16 cellular contexts compared by ENCODE assay signal in genomic region chr2:157312866-157313486, GRCh38. TPM values are rescaled to one million over a fixed set of nuclear protein-coding genes. Genes with fewer than 3 reads are reported as not detected.
DNase-seq lines count a peak whose midpoint lies in the region; ATAC-seq and TF ChIP-seq lines count a peak whose summit lies in the region.
"Had no signal": no experiment of that assay in that cellular context is flagged by ENCODE, and none has a peak within 500 bp of the region (broad histone marks: within the 10 kb centered on the region; RNA-seq: fewer than 3 reads in every experiment).

No MANE protein-coding gene starts in this region.

- H3K4me1 ChIP-seq in GM23248 (ENCODE audit: insufficient read depth) (peaks cover 38% of the 10 kb centered on the region), osteoblast (ENCODE audit: insufficient read depth, low read length) (peaks cover 22% of the 10 kb centered on the region), BE2C (no peaks in the 10 kb centered on the region)
- H3K4me1 ChIP-seq: tibial artery had no signal

- H3K27me3 Mint-ChIP-seq in activated T-cell treated with anti-CD3 and anti-CD28 coated beads, Interleukin-2, amount 50 U/mL, for 72 hours (ENCODE audit: low read depth) = no peaks in the 10 kb centered on the region
- no peaks in the 10 kb centered on the region for H3K27me3 Mint-ChIP-seq in progenitor cell of endocrine pancreas

- H3K27ac ChIP-seq in GM23248 (peak overlapping the region; percentile 58), osteoblast (ENCODE audit: low read depth, low read length) (peak overlapping the region; percentile 79)
- H3K27ac ChIP-seq: tibial artery had no signal

- in situ Hi-C loops in GM23248 (cut with MboI) = no loop called here

- DNase-seq in activated T-cell treated with anti-CD3 and anti-CD28 coated beads, Interleukin-2, amount 50 U/mL, for 72 hours = no peak
- no peak for DNase-seq in activated T-cell treated with anti-CD3 and anti-CD28 coated beads, Interleukin-2, amount 50 U/mL, for 1 hour
- peak; percentile 62 for DNase-seq in GM23248
- DNase-seq in osteoblast (ENCODE audit: insufficient read length, low spot score, missing footprints) = no peak
- DNase-seq in progenitor cell of endocrine pancreas (ENCODE audit: low spot score, unreplicated experiment) = no peak
- no peak for DNase-seq in BE2C
- no peak for DNase-seq in MG63
- DNase-seq: endodermal cell, HFFc6, NCI-H146, T-helper 17 cell, tibial artery had no signal

- no peak overlapping the region for H3K27ac Mint-ChIP-seq in activated T-cell treated with anti-CD3 and anti-CD28 coated beads, Interleukin-2, amount 50 U/mL, for 72 hours
- H3K27ac Mint-ChIP-seq in progenitor cell of endocrine pancreas = no peak overlapping the region
- H3K27ac Mint-ChIP-seq: endodermal cell, HFFc6, T-helper 17 cell had no signal

- H3K9me3 ChIP-seq in GM23248 (ENCODE audit: low read depth) (no peaks in the 10 kb centered on the region), osteoblast (ENCODE audit: low read depth, low read length) (no peaks in the 10 kb centered on the region), BE2C (no peaks in the 10 kb centered on the region), MG63 (no peaks in the 10 kb centered on the region; the same call in 1 of the 2 replicates)
- H3K9me3 ChIP-seq: tibial artery had no signal

- H3K27me3 ChIP-seq in GM23248 (replicated peaks; ENCODE audit: insufficient read depth) (no peaks in the 10 kb centered on the region), osteoblast (ENCODE audit: insufficient read depth, low read length) (no peaks in the 10 kb centered on the region), BE2C (no peaks in the 10 kb centered on the region), MG63 (no peaks in the 10 kb centered on the region)
- H3K27me3 ChIP-seq: tibial artery had no signal

- TF ChIP-seq CTCF in osteoblast (IDR thresholded peaks at IDR 0.05; ENCODE audit: extremely low read depth, low read depth, low read length) (no peak), progenitor cell of endocrine pancreas (IDR thresholded peaks at IDR 0.05; ENCODE audit: unreplicated experiment) (no peak), BE2C (IDR thresholded peaks at IDR 0.05; ENCODE audit: low read depth, low read length) (no peak)

- H3K4me3 Mint-ChIP-seq in activated T-cell treated with anti-CD3 and anti-CD28 coated beads, Interleukin-2, amount 50 U/mL, for 72 hours = peak overlapping the region; percentile 19 to 27
- H3K4me3 Mint-ChIP-seq in progenitor cell of endocrine pancreas (ENCODE audit: low read depth) = no peak overlapping the region
- H3K4me3 Mint-ChIP-seq: endodermal cell, HFFc6, T-helper 17 cell had no signal

- H3K9ac ChIP-seq in GM23248 = no peak overlapping the region

- 0 out of 2 replicates have a peak overlapping the region, but pooled peaks have one; percentile 4 for H2AFZ ChIP-seq in GM23248
- no peak overlapping the region for H2AFZ ChIP-seq in osteoblast (ENCODE audit: low read length)

- H3F3A ChIP-seq in GM23248 (ENCODE audit: insufficient read depth) = peaks cover 26% of the 10 kb centered on the region

- peaks cover 60% of the 10 kb centered on the region for H3K4me1 Mint-ChIP-seq in activated T-cell treated with anti-CD3 and anti-CD28 coated beads, Interleukin-2, amount 50 U/mL, for 72 hours (ENCODE audit: low read depth)
- H3K4me1 Mint-ChIP-seq in progenitor cell of endocrine pancreas (ENCODE audit: low read depth) = no peaks in the 10 kb centered on the region

- peak overlapping the region; percentile 25 for H3K4me2 ChIP-seq in GM23248 (ENCODE audit: unreplicated experiment)
- H3K4me2 ChIP-seq in osteoblast (ENCODE audit: insufficient read depth, low read length) = peak overlapping the region; percentile 73

- 7% methylated on average over 1 of the region's 1 CpG for WGBS in GM23248 (ENCODE audit: low coverage in 1 of 2, low lambda C conversion rate in 2 of 2, missing lambda C conversion rate in 2 of 2), 2 experiments

- no peaks in the 10 kb centered on the region for H3K36me3 Mint-ChIP-seq in activated T-cell treated with anti-CD3 and anti-CD28 coated beads, Interleukin-2, amount 50 U/mL, for 72 hours (ENCODE audit: insufficient read depth in 2 of 2)
- H3K36me3 Mint-ChIP-seq in progenitor cell of endocrine pancreas (ENCODE audit: insufficient read depth) = no peaks in the 10 kb centered on the region

- H3K9me3 Mint-ChIP-seq in activated T-cell treated with anti-CD3 and anti-CD28 coated beads, Interleukin-2, amount 50 U/mL, for 72 hours = no peaks in the 10 kb centered on the region
- H3K9me3 Mint-ChIP-seq in progenitor cell of endocrine pancreas (ENCODE audit: low read depth) = no peaks in the 10 kb centered on the region
- H3K9me3 Mint-ChIP-seq: endodermal cell, HFFc6 had no signal

- H4K20me1 ChIP-seq in GM23248 (ENCODE audit: insufficient read depth) (no peaks in the 10 kb centered on the region), osteoblast (ENCODE audit: insufficient read depth, low read length) (no peaks in the 10 kb centered on the region)

- H3K79me2 ChIP-seq in GM23248 (ENCODE audit: insufficient read depth) (no peaks in the 10 kb centered on the region), osteoblast (ENCODE audit: insufficient read depth, low read length) (no peaks in the 10 kb centered on the region)

- H3K36me3 ChIP-seq in GM23248 (ENCODE audit: low read depth) (peaks cover 26% of the 10 kb centered on the region; the same call in 1 of the 2 replicates), osteoblast (ENCODE audit: insufficient read depth, low read length) (peaks cover 20% of the 10 kb centered on the region), BE2C (no peaks in the 10 kb centered on the region), MG63 (no peaks in the 10 kb centered on the region; the same call in 1 of the 2 replicates)
- H3K36me3 ChIP-seq: tibial artery had no signal

- no peaks in the 10 kb centered on the region for H3K9me2 ChIP-seq in GM23248 (ENCODE audit: insufficient read depth)

- H3K4me3 ChIP-seq in GM23248 = no peak overlapping the region; the same call in 1 of the 2 replicates
- H3K4me3 ChIP-seq in osteoblast (ENCODE audit: insufficient read depth, low read length) = no peak overlapping the region
- H3K4me3 ChIP-seq in BE2C (ENCODE audit: low read depth, low read length) = no peak overlapping the region
- no peak overlapping the region for H3K4me3 ChIP-seq in MG63
- H3K4me3 ChIP-seq: tibial artery had no signal

- ATAC-seq in activated T-cell treated with anti-CD3 and anti-CD28 coated beads, Interleukin-2, amount 50 U/mL, for 72 hours (replicated peaks in 1 of 2) = peak; percentile 77 to 79
- ATAC-seq in HG03457 (IDR thresholded peaks at IDR 0.05; ENCODE audit: unreplicated experiment) = peak; percentile 50
- ATAC-seq: HepG2, T-helper 17 cell had no signal

RNA-seq across cellular contexts. Expression of gene ERMN, which starts 12.6 kb away (rescaled TPM):
- total RNA-seq in activated T-cell treated with anti-CD3 and anti-CD28 coated beads, Interleukin-2, amount 50 U/mL, for 72 hours = 1 to 10 TPM; 2.8 to 3.5 TPM
- total RNA-seq in GM23248 (2014; rRNA removed; shearing (Covaris generic)) = not detected in 2 replicates
- not detected in 2 replicates for polyA plus RNA-seq in GM23248 (2016; fragmentation: Nextera tagmentation; extraction: Ambion mirVana)
- 1.4 and 2.7 TPM in 2 replicates for total RNA-seq in osteoblast
- total RNA-seq in progenitor cell of endocrine pancreas = 0.22 TPM in 1 of 2 replicates, not detected in the other
- not detected for polyA plus RNA-seq in BE2C (2012; ENCODE audit: insufficient read depth, insufficient read length, low read depth)
- total RNA-seq in MG63 (2014; rRNA removed; shearing (Covaris generic); ENCODE audit: low replicate concordance) = not detected in 2 replicates
- total RNA-seq: HepG2, HFFc6, pulmonary artery endothelial cell had no signal
- polyA plus RNA-seq: HepG2 had no signal

RNA-seq across cellular contexts. Expression of gene GALNT5, which starts 55.5 kb away (rescaled TPM):
- not detected for total RNA-seq in activated T-cell treated with anti-CD3 and anti-CD28 coated beads, Interleukin-2, amount 50 U/mL, for 72 hours
- total RNA-seq in GM23248 (2014; rRNA removed; shearing (Covaris generic)) = 114 and 117 TPM in 2 replicates
- polyA plus RNA-seq in GM23248 (2016; fragmentation: Nextera tagmentation; extraction: Ambion mirVana) = 76.5 and 83.5 TPM in 2 replicates
- 56.5 and 75.7 TPM in 2 replicates for total RNA-seq in osteoblast
- total RNA-seq in progenitor cell of endocrine pancreas = 0.60 and 1.2 TPM in 2 replicates
- polyA plus RNA-seq in BE2C (2012; ENCODE audit: insufficient read depth, insufficient read length, low read depth) = not detected
- total RNA-seq in MG63 (2014; rRNA removed; shearing (Covaris generic); ENCODE audit: low replicate concordance) = 3.1 and 4.8 TPM in 2 replicates
- total RNA-seq: activated CD8-positive, alpha-beta memory T cell treated with anti-CD3 and anti-CD28 coated beads for 36 hours; HepG2; pulmonary artery endothelial cell; T-helper 17 cell had no signal
- polyA plus RNA-seq: HepG2 had no signal
